2 cellular contexts compared by ENCODE assay signal in genomic region chr10:71618598-71618997, GRCh38.
TF ChIP-seq lines count a peak whose summit lies in the region.

No MANE protein-coding gene starts in this region.

TF ChIP-seq in IMR-90, 13 proteins besides CTCF, POLR2A, EP300 and RAD21:
- no peak for TF ChIP-seq RCOR1 (IDR thresholded peaks at IDR 0.05; ENCODE audit: insufficient replicate concordance, low read length)
- no peak for TF ChIP-seq CHD1 (IDR thresholded peaks at IDR 0.05; ENCODE audit: low read depth, low read length)
- no peak for TF ChIP-seq CEBPB (IDR thresholded peaks at IDR 0.05; ENCODE audit: low read depth, low read length)
- TF ChIP-seq SMC3 (IDR thresholded peaks at IDR 0.05; ENCODE audit: low read depth, low read length) = no peak
- TF ChIP-seq RFX5 (IDR thresholded peaks at IDR 0.05; ENCODE audit: low read depth, low read length) = no peak
- TF ChIP-seq FOS (IDR thresholded peaks at IDR 0.05; ENCODE audit: low read depth, low read length) = no peak
- TF ChIP-seq, protein P1, sequence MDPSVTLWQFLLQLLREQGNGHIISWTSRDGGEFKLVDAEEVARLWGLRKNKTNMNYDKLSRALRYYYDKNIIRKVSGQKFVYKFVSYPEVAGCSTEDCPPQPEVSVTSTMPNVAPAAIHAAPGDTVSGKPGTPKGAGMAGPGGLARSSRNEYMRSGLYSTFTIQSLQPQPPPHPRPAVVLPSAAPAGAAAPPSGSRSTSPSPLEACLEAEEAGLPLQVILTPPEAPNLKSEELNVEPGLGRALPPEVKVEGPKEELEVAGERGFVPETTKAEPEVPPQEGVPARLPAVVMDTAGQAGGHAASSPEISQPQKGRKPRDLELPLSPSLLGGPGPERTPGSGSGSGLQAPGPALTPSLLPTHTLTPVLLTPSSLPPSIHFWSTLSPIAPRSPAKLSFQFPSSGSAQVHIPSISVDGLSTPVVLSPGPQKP (IDR thresholded peaks at IDR 0.05; ENCODE audit: borderline replicate concordance, low read depth, low read length) = no peak
TF ChIP-seq in IMR-90: peak in this region for 0.

TF ChIP-seq in H1, 55 proteins besides CTCF, POLR2A, EP300 and RAD21:
- no peak for TF ChIP-seq RBBP5 (IDR thresholded peaks at IDR 0.05; ENCODE audit: borderline replicate concordance, low read depth, low read length)
- TF ChIP-seq, protein P2, sequence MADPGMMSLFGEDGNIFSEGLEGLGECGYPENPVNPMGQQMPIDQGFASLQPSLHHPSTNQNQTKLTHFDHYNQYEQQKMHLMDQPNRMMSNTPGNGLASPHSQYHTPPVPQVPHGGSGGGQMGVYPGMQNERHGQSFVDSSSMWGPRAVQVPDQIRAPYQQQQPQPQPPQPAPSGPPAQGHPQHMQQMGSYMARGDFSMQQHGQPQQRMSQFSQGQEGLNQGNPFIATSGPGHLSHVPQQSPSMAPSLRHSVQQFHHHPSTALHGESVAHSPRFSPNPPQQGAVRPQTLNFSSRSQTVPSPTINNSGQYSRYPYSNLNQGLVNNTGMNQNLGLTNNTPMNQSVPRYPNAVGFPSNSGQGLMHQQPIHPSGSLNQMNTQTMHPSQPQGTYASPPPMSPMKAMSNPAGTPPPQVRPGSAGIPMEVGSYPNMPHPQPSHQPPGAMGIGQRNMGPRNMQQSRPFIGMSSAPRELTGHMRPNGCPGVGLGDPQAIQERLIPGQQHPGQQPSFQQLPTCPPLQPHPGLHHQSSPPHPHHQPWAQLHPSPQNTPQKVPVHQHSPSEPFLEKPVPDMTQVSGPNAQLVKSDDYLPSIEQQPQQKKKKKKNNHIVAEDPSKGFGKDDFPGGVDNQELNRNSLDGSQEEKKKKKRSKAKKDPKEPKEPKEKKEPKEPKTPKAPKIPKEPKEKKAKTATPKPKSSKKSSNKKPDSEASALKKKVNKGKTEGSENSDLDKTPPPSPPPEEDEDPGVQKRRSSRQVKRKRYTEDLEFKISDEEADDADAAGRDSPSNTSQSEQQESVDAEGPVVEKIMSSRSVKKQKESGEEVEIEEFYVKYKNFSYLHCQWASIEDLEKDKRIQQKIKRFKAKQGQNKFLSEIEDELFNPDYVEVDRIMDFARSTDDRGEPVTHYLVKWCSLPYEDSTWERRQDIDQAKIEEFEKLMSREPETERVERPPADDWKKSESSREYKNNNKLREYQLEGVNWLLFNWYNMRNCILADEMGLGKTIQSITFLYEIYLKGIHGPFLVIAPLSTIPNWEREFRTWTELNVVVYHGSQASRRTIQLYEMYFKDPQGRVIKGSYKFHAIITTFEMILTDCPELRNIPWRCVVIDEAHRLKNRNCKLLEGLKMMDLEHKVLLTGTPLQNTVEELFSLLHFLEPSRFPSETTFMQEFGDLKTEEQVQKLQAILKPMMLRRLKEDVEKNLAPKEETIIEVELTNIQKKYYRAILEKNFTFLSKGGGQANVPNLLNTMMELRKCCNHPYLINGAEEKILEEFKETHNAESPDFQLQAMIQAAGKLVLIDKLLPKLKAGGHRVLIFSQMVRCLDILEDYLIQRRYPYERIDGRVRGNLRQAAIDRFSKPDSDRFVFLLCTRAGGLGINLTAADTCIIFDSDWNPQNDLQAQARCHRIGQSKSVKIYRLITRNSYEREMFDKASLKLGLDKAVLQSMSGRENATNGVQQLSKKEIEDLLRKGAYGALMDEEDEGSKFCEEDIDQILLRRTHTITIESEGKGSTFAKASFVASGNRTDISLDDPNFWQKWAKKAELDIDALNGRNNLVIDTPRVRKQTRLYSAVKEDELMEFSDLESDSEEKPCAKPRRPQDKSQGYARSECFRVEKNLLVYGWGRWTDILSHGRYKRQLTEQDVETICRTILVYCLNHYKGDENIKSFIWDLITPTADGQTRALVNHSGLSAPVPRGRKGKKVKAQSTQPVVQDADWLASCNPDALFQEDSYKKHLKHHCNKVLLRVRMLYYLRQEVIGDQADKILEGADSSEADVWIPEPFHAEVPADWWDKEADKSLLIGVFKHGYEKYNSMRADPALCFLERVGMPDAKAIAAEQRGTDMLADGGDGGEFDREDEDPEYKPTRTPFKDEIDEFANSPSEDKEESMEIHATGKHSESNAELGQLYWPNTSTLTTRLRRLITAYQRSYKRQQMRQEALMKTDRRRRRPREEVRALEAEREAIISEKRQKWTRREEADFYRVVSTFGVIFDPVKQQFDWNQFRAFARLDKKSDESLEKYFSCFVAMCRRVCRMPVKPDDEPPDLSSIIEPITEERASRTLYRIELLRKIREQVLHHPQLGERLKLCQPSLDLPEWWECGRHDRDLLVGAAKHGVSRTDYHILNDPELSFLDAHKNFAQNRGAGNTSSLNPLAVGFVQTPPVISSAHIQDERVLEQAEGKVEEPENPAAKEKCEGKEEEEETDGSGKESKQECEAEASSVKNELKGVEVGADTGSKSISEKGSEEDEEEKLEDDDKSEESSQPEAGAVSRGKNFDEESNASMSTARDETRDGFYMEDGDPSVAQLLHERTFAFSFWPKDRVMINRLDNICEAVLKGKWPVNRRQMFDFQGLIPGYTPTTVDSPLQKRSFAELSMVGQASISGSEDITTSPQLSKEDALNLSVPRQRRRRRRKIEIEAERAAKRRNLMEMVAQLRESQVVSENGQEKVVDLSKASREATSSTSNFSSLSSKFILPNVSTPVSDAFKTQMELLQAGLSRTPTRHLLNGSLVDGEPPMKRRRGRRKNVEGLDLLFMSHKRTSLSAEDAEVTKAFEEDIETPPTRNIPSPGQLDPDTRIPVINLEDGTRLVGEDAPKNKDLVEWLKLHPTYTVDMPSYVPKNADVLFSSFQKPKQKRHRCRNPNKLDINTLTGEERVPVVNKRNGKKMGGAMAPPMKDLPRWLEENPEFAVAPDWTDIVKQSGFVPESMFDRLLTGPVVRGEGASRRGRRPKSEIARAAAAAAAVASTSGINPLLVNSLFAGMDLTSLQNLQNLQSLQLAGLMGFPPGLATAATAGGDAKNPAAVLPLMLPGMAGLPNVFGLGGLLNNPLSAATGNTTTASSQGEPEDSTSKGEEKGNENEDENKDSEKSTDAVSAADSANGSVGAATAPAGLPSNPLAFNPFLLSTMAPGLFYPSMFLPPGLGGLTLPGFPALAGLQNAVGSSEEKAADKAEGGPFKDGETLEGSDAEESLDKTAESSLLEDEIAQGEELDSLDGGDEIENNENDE (IDR thresholded peaks at IDR 0.05; ENCODE audit: insufficient replicate concordance, low read length) = no peak
- no peak for TF ChIP-seq CREB1 (IDR thresholded peaks at IDR 0.05)
- TF ChIP-seq MAFK (IDR thresholded peaks at IDR 0.05; ENCODE audit: low read depth, low read length) = no peak
- no peak for TF ChIP-seq FOSL1 (IDR thresholded peaks at IDR 0.05; ENCODE audit: insufficient read depth, low read depth, low read length)
- no peak for TF ChIP-seq NANOG (IDR thresholded peaks at IDR 0.05; ENCODE audit: insufficient read depth, low read depth, low read length, poor library complexity, severe bottlenecking)
- TF ChIP-seq GTF2F1 (IDR thresholded peaks at IDR 0.05; ENCODE audit: borderline replicate concordance, low read depth, low read length) = no peak
- TF ChIP-seq BCL11A (IDR thresholded peaks at IDR 0.05; ENCODE audit: low read depth in 2 of 2, low read length in 2 of 2) = no peak
- no peak for TF ChIP-seq SRF (IDR thresholded peaks at IDR 0.05; ENCODE audit: low read depth, low read length)
- no peak for TF ChIP-seq CHD2 (IDR thresholded peaks at IDR 0.05; ENCODE audit: low read length)
- no peak for TF ChIP-seq POU5F1 (IDR thresholded peaks at IDR 0.05; ENCODE audit: low read depth, low read length)
- TF ChIP-seq TBP (IDR thresholded peaks at IDR 0.05; ENCODE audit: low read depth, low read length) = no peak
- TF ChIP-seq MAX (IDR thresholded peaks at IDR 0.05) = no peak
